ENCODE assay signal across 8 cellular contexts in the genomic region with DNA sequence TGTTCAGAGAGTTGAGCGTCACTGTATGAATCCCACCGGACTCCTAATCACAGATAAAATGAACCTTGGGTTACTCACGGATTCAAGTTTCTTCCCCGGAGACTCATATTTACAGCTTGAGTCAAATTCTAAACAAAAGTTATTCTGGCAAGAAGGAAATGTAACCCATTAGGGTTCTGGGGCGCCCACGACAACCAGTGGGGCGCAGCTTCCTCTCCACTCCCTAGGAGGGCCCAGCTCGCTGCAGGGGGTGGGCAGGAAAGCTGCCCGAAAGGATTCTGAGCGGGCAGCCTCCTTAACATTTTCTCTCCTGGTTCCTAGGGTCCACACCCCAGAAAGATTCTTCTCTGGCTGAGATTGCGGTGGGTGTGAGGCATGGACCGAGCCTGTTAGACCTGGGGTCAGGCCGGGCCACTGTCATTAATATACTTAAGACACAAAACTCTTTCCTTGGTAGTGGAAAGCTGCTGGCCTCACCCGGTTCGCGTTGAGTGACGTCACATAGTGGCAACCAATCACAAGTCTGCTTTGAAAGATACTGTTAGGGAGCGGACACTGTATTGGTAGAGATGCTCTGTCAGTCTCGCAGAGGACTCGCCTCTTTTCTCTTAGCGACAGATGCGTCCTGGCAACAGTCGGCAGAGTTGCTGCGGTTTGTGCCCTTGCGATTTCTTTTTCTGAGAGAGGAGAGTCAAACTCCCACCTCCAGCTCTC. TPM values are rescaled to one million over a fixed set of nuclear protein-coding genes. Genes with fewer than 3 reads are reported as not detected.
A peak's percentile ranks its signal among the peaks of the same experiment; 100 is the strongest.
DNase-seq lines count a peak whose midpoint lies in the region; ATAC-seq and TF ChIP-seq lines count a peak whose summit lies in the region.

No MANE protein-coding gene starts in this region.

- ATAC-seq in GM18909 (IDR thresholded peaks at IDR 0.05; ENCODE audit: poor library complexity, unreplicated experiment): peak; percentile 100
- peak; percentile 100 for ATAC-seq in HG03175 (IDR thresholded peaks at IDR 0.05; ENCODE audit: unreplicated experiment)
- peak; percentile 100 for ATAC-seq in activated CD8-positive, alpha-beta T cell treated with anti-CD3 and anti-CD28 coated beads for 36 hours
- peak; percentile 99 for ATAC-seq in effector memory CD8-positive, alpha-beta T cell (replicated peaks)

- in situ Hi-C loops in ACHN (cut with HindIII; ENCODE audit: low pct_ligation_motif_present, low pct_unique_long_range_greater_than_20kb, low sequenced_read_pairs): no loop called here

- peak; percentile 98 for DNase-seq in ACHN
- DNase-seq in NCI-H526 (lab: John Stamatoyannopoulos, UW): peak; percentile 90 to 94
- peak; percentile 93 for DNase-seq in activated CD8-positive, alpha-beta T cell treated with anti-CD3 and anti-CD28 coated beads for 36 hours
- DNase-seq in effector memory CD8-positive, alpha-beta T cell: peak; percentile 76 to 85 (median 80)
- DNase-seq in lung microvascular endothelial cell (ENCODE audit: low read depth in 2 of 2): peak; percentile 96 to 97
- peak; percentile 70 to 81 (median 79) for DNase-seq in stimulated activated CD4-positive, alpha-beta T cell treated with anti-CD3 and anti-CD28 coated beads, TNF-alpha, amount 100 ng/mL, for 48 hours (ENCODE audit: low read depth in 3 of 3)

- peak overlapping the region; percentile 78 for H3K27ac Mint-ChIP-seq in activated CD8-positive, alpha-beta T cell treated with anti-CD3 and anti-CD28 coated beads for 36 hours
- peak overlapping the region; percentile 77 to 85 for H3K27ac Mint-ChIP-seq in effector memory CD8-positive, alpha-beta T cell

- H3K4me3 Mint-ChIP-seq in activated CD8-positive, alpha-beta T cell treated with anti-CD3 and anti-CD28 coated beads for 36 hours: peak overlapping the region; percentile 76
- H3K4me3 Mint-ChIP-seq in effector memory CD8-positive, alpha-beta T cell: peak overlapping the region; percentile 78 to 80

- no peaks in the 10 kb centered on the region for H3K9me3 Mint-ChIP-seq in activated CD8-positive, alpha-beta T cell treated with anti-CD3 and anti-CD28 coated beads for 36 hours
- H3K9me3 Mint-ChIP-seq in effector memory CD8-positive, alpha-beta T cell: no peaks in the 10 kb centered on the region

- H3K36me3 Mint-ChIP-seq in activated CD8-positive, alpha-beta T cell treated with anti-CD3 and anti-CD28 coated beads for 36 hours (ENCODE audit: low read depth): no peaks in the 10 kb centered on the region
- H3K36me3 Mint-ChIP-seq in effector memory CD8-positive, alpha-beta T cell (ENCODE audit: insufficient read depth): peaks cover 7% of the 10 kb centered on the region

- POLR2A ChIA-PET in activated CD8-positive, alpha-beta T cell treated with anti-CD3 and anti-CD28 coated beads for 36 hours (lab: Charles Lee): interaction anchor here (0.9 kb wide), 1 partner anchor 13 kb away, joined by 3 read pairs; no protein-coding TSS in a partner anchor

- CTCF ChIA-PET in activated CD8-positive, alpha-beta T cell treated with anti-CD3 and anti-CD28 coated beads for 36 hours (lab: Charles Lee): interaction anchor here (1.0 to 3.2 kb wide), 8 partner anchors 10 to 220 kb away, joined by 3 to 15 read pairs (median 4); a partner anchor contains a TSS

- no peak for TF ChIP-seq CTCF in activated CD8-positive, alpha-beta T cell treated with anti-CD3 and anti-CD28 coated beads for 36 hours (IDR thresholded peaks at IDR 0.05)

- H3K4me1 Mint-ChIP-seq in activated CD8-positive, alpha-beta T cell treated with anti-CD3 and anti-CD28 coated beads for 36 hours (ENCODE audit: low read depth): peaks cover 12% of the 10 kb centered on the region
- peaks cover 9 to 13% of the 10 kb centered on the region in 2 donors for H3K4me1 Mint-ChIP-seq in effector memory CD8-positive, alpha-beta T cell (ENCODE audit: low read depth in 2 of 2)

- intact Hi-C loops in activated CD8-positive, alpha-beta T cell treated with anti-CD3 and anti-CD28 coated beads for 36 hours (cut with micrococcal nuclease): no loop called here

- H3K27me3 Mint-ChIP-seq in activated CD8-positive, alpha-beta T cell treated with anti-CD3 and anti-CD28 coated beads for 36 hours: peaks cover 5% of the 10 kb centered on the region
- H3K27me3 Mint-ChIP-seq in effector memory CD8-positive, alpha-beta T cell: peaks cover 14 to 42% of the 10 kb centered on the region in 2 donors

RNA-seq across cellular contexts. Expression of a gene that starts 13.6 kb away (rescaled TPM):
- total RNA-seq in activated CD8-positive, alpha-beta T cell treated with anti-CD3 and anti-CD28 coated beads for 36 hours: under 1 TPM; 0.25 to 0.29 TPM
- not detected in 2 replicates for total RNA-seq in lung microvascular endothelial cell

Comparison
In these comparisons a context has a peak if more than half of its experiments do, and no peak if none do; other contexts are left out.
1. Peak in every context shown above with its lines: DNase-seq and ATAC-seq.